Comparison of ENCODE assay signal across 17 cellular contexts in genomic region chr2:233141888-233142287, GRCh38.
DNase-seq lines count a peak whose midpoint lies in the region; ATAC-seq, FAIRE-seq and TF ChIP-seq lines count a peak whose summit lies in the region.
"Had no signal": no experiment of that assay in that cellular context is flagged by ENCODE, and none has a peak within 500 bp of the region (broad histone marks: within the 10 kb centered on the region; RNA-seq: fewer than 3 reads in every experiment).

No MANE protein-coding gene starts in this region.

- intact Hi-C loops in CD14-positive monocyte (cut with micrococcal nuclease) = no loop called here

- no peak overlapping the region for H3K9ac ChIP-seq in DND-41 (ENCODE audit: low read depth, low read length)
- peak overlapping the region; percentile 75; the same call in 1 of the 2 replicates for H3K9ac ChIP-seq in iPS-20b (ENCODE audit: low read depth, low read length)

- no peaks in the 10 kb centered on the region for H4K20me1 ChIP-seq in DND-41 (ENCODE audit: insufficient read depth, low read length)

- peak overlapping the region in 1 of 3 donors; percentile 37 for H3K4me3 Mint-ChIP-seq in T-cell
- no peak overlapping the region for H3K4me3 Mint-ChIP-seq in CD14-positive monocyte
- H3K4me3 Mint-ChIP-seq: nephron had no signal

- POLR2A ChIA-PET in T-cell (lab: Charles Lee) = no interaction called here

- TF ChIP-seq CTCF in DND-41 (IDR thresholded peaks at IDR 0.05; ENCODE audit: borderline replicate concordance, extremely low read depth, low read length, poor library complexity, severe bottlenecking) = no peak
- TF ChIP-seq CTCF in CD14-positive monocyte (IDR thresholded peaks at IDR 0.05) = no peak

- peaks cover 64% of the 10 kb centered on the region for H3K36me3 ChIP-seq in DND-41 (ENCODE audit: insufficient read depth, low read length)
- H3K36me3 ChIP-seq in iPS-20b (ENCODE audit: insufficient read depth, low read depth, low read length) = no peaks in the 10 kb centered on the region
- H3K36me3 ChIP-seq: left ventricle myocardium inferior, right lobe of liver had no signal

- H3K79me2 ChIP-seq in DND-41 (ENCODE audit: insufficient read depth, low read length) = no peaks in the 10 kb centered on the region

- peak; percentile 60; the same call in 2 of the 3 replicates for ATAC-seq in DND-41 (ENCODE audit: insufficient read depth, low read depth)
- ATAC-seq in GM21423 (IDR thresholded peaks at IDR 0.05; ENCODE audit: unreplicated experiment) = peak; percentile 15
- ATAC-seq in T-cell (replicated peaks in 1 of 4) = peak in 1 of 4 experiments; percentile 42
- no peak for ATAC-seq in HG03097 (IDR thresholded peaks at IDR 0.05; ENCODE audit: low FRiP score, unreplicated experiment)
- ATAC-seq: heart right ventricle had no signal

- peaks cover 42 to 48% (median 42%) of the 10 kb centered on the region in 3 donors for H3K4me1 Mint-ChIP-seq in T-cell
- no peaks in the 10 kb centered on the region for H3K4me1 Mint-ChIP-seq in CD14-positive monocyte
- H3K4me1 Mint-ChIP-seq: nephron had no signal

- H3K27ac ChIP-seq in DND-41 (ENCODE audit: low read length) = no peak overlapping the region
- peak overlapping the region; percentile 38 for H3K27ac ChIP-seq in iPS-20b (ENCODE audit: low read length)
- H3K27ac ChIP-seq: adrenal gland, epithelial cell of prostate, heart right ventricle, left ventricle myocardium inferior, PC-9, right lobe of liver had no signal

- H3K4me2 ChIP-seq in DND-41 (ENCODE audit: insufficient read depth, low read length) = no peak overlapping the region
- H3K4me2 ChIP-seq: PC-9 had no signal

- H3K9me3 Mint-ChIP-seq in T-cell (no peaks in the 10 kb centered on the region), CD14-positive monocyte (peaks cover 0 to 5% (median 0%) of the 10 kb centered on the region in 7 donors)

- H3K9me3 ChIP-seq in DND-41 (ENCODE audit: insufficient read depth, low read length, severe bottlenecking) (no peaks in the 10 kb centered on the region), iPS-20b (ENCODE audit: insufficient read depth, low read depth, low read length) (no peaks in the 10 kb centered on the region)
- H3K9me3 ChIP-seq: adrenal gland, heart right ventricle, left ventricle myocardium inferior, right lobe of liver had no signal

- peak; percentile 29 for DNase-seq in DND-41
- no peak for DNase-seq in T-cell
- DNase-seq in CD14-positive monocyte (ENCODE audit: low spot score) = no peak
- DNase-seq in nucleus accumbens (lab: John Stamatoyannopoulos, UW) = no peak
- DNase-seq in frontal cortex (ENCODE audit: low spot score in 2 of 2) = no peak
- DNase-seq: adrenal gland, heart right ventricle, left ventricle myocardium inferior, NCI-H1105 treated with DMSO at 0.1 percent for 48 hours, PC-9, right lobe of liver had no signal

- no peak for FAIRE-seq in frontal cortex (lab: Jason Lieb, UNC)
- FAIRE-seq: G401.6 had no signal

- peak overlapping the region; percentile 86 to 87 for H3K27ac Mint-ChIP-seq in T-cell
- H3K27ac Mint-ChIP-seq in CD14-positive monocyte = peak overlapping the region in 2 of 7 donors; percentile 10 to 57
- H3K27ac Mint-ChIP-seq: nephron had no signal

- H3K4me1 ChIP-seq in DND-41 (ENCODE audit: insufficient read depth, low read length) (no peaks in the 10 kb centered on the region), iPS-20b (ENCODE audit: insufficient read depth, low read length) (peaks cover 31% of the 10 kb centered on the region)
- H3K4me1 ChIP-seq: adrenal gland, heart right ventricle, left ventricle myocardium inferior, right lobe of liver had no signal

- no peaks in the 10 kb centered on the region for H3K27me3 Mint-ChIP-seq in T-cell
- no peaks in the 10 kb centered on the region for H3K27me3 Mint-ChIP-seq in CD14-positive monocyte (ENCODE audit: low read depth in 3 of 3)

- H3K36me3 Mint-ChIP-seq in T-cell (peaks cover 63% of the 10 kb centered on the region), CD14-positive monocyte (peaks cover 84 to 92% of the 10 kb centered on the region in 2 donors)

- H3K27me3 ChIP-seq in DND-41 (ENCODE audit: insufficient read depth, low read length, poor library complexity) (no peaks in the 10 kb centered on the region), iPS-20b (ENCODE audit: insufficient read depth, low read length) (no peaks in the 10 kb centered on the region)
- H3K27me3 ChIP-seq: right lobe of liver had no signal

- CTCF ChIA-PET in T-cell (lab: Charles Lee) = no interaction called here

- no peak overlapping the region for H2AFZ ChIP-seq in DND-41 (ENCODE audit: low read depth, low read length)
- H2AFZ ChIP-seq: PC-9 had no signal

- H3K4me3 ChIP-seq in DND-41 (ENCODE audit: low read depth in 1 of 2, low read length in 2 of 2) (no peak overlapping the region), iPS-20b (ENCODE audit: low read length) (no peak overlapping the region)
- H3K4me3 ChIP-seq: adrenal gland, heart right ventricle, left ventricle myocardium inferior, PC-9, right lobe of liver had no signal
